Comparison of ENCODE assay signal across 8 cellular contexts in genomic region chr12:80269953-80270552, GRCh38.
A peak's percentile ranks its signal among the peaks of the same experiment; 100 is the strongest.
DNase-seq lines count a peak whose midpoint lies in the region; ATAC-seq and TF ChIP-seq lines count a peak whose summit lies in the region.

No MANE protein-coding gene starts in this region.

- no peak overlapping the region for H3K4me3 ChIP-seq in fibroblast of lung (replicated peaks in 1 of 4; ENCODE audit: control extremely low read depth in 1 of 4, insufficient read depth in 1 of 4, low read depth in 3 of 4, low read length in 4 of 4)
- no peak overlapping the region for H3K4me3 ChIP-seq in osteoblast (ENCODE audit: insufficient read depth, low read length)

- H3K4me2 ChIP-seq in fibroblast of lung (ENCODE audit: extremely low read depth, insufficient read depth, low read length) (no peak overlapping the region), osteoblast (ENCODE audit: insufficient read depth, low read length) (peak overlapping the region; percentile 56)

- H2AFZ ChIP-seq in fibroblast of lung (ENCODE audit: low read length) (no peak overlapping the region), osteoblast (ENCODE audit: low read length) (no peak overlapping the region)

- H3K27ac ChIP-seq in fibroblast of lung (ENCODE audit: insufficient read depth, low read length) (no peak overlapping the region), osteoblast (ENCODE audit: low read depth, low read length) (peak overlapping the region; percentile 52)

- peak; percentile 64 for TF ChIP-seq CTCF in GM13977 (IDR thresholded peaks at IDR 0.05; ENCODE audit: extremely low read depth, insufficient read depth, missing control alignments)
- peak; percentile 54 to 56 for TF ChIP-seq CTCF in fibroblast of lung (conservative IDR thresholded peaks at IDR 0.05 in 1 of 2, IDR thresholded peaks at IDR 0.05 in 1 of 2; ENCODE audit: low read depth in 1 of 2, low read length in 2 of 2)
- TF ChIP-seq CTCF in osteoblast (IDR thresholded peaks at IDR 0.05; ENCODE audit: extremely low read depth, low read depth, low read length): peak; percentile 73

- DNase-seq in AG08395 (ENCODE audit: low spot score) (peak; percentile 39), GM13977 (ENCODE audit: low spot score) (no peak), HT1080 (ENCODE audit: low read depth) (peak; percentile 54), RKO (ENCODE audit: low spot score) (peak; percentile 57), fibroblast of lung (ENCODE audit: low read depth in 2 of 2) (peak; percentile 43 to 66), osteoblast (ENCODE audit: insufficient read length, low spot score, missing footprints) (no peak)
- no peak for DNase-seq in stimulated activated CD4-positive, alpha-beta T cell treated with anti-CD3 and anti-CD28 coated beads, Interleukin-2, amount 100 ng/mL, for 48 hours

- H3K79me2 ChIP-seq in fibroblast of lung (ENCODE audit: control insufficient read depth, insufficient read depth, low read length): no peaks in the 10 kb centered on the region
- no peaks in the 10 kb centered on the region for H3K79me2 ChIP-seq in osteoblast (ENCODE audit: insufficient read depth, low read length)

- H3K27me3 ChIP-seq in fibroblast of lung (ENCODE audit: control insufficient read depth, insufficient read depth, low read length) (no peaks in the 10 kb centered on the region), osteoblast (ENCODE audit: insufficient read depth, low read length) (no peaks in the 10 kb centered on the region)

- H4K20me1 ChIP-seq in fibroblast of lung (ENCODE audit: control insufficient read depth, extremely low read depth, insufficient read depth, low read length) (no peaks in the 10 kb centered on the region), osteoblast (ENCODE audit: insufficient read depth, low read length) (no peaks in the 10 kb centered on the region)

- no peaks in the 10 kb centered on the region for H3K9me3 ChIP-seq in fibroblast of lung (ENCODE audit: control insufficient read depth, insufficient read depth, low read depth, low read length)
- H3K9me3 ChIP-seq in osteoblast (ENCODE audit: low read depth, low read length): no peaks in the 10 kb centered on the region

- no peaks in the 10 kb centered on the region for H3K36me3 ChIP-seq in fibroblast of lung (ENCODE audit: control insufficient read depth, insufficient read depth, low read length)
- no peaks in the 10 kb centered on the region for H3K36me3 ChIP-seq in osteoblast (ENCODE audit: insufficient read depth, low read length)

- in situ Hi-C loops in GM13977 (cut with MboI; ENCODE audit: low pct_unique_long_range_greater_than_20kb, low sequenced_read_pairs, unreplicated experiment): no loop called here

- no peak for ATAC-seq in GM21576 (IDR thresholded peaks at IDR 0.05; ENCODE audit: unreplicated experiment)

- no peak overlapping the region for H3K9ac ChIP-seq in fibroblast of lung (ENCODE audit: insufficient read depth, low read length)

- H3K4me1 ChIP-seq in fibroblast of lung (ENCODE audit: control insufficient read depth, extremely low read depth, insufficient read depth, low read length) (peaks cover 3% of the 10 kb centered on the region), osteoblast (ENCODE audit: insufficient read depth, low read length) (peaks cover 22% of the 10 kb centered on the region)

Comparison
In these comparisons a context has a peak if more than half of its experiments do, and no peak if none do; other contexts are left out.
1. DNase-seq: peak in AG08395 (single experiment), HT1080 (single experiment), RKO (single experiment) and fibroblast of lung (2 of 2); none in GM13977 (single experiment), osteoblast (single experiment) and stimulated activated CD4-positive, alpha-beta T cell treated with anti-CD3 and anti-CD28 coated beads, Interleukin-2, amount 100 ng/mL, for 48 hours (0 of 2).
2. Peak in every context shown above with its lines, with median percentiles within 50 percentile points of each other: CTCF ChIP-seq.